ENCODE assay signal across 18 cellular contexts in genomic region chr7:96826089-96826488, GRCh38.
"Had no signal": no experiment of that assay in that cellular context is flagged by ENCODE, and none has a peak within 500 bp of the region (broad histone marks: within the 10 kb centered on the region; RNA-seq: fewer than 3 reads in every experiment).

No MANE protein-coding gene starts in this region.

- H3K36me3 ChIP-seq: esophagus muscularis mucosa, suprapubic skin, transverse colon, WERI-Rb-1 had no signal

- H3K4me3 ChIP-seq: esophagus muscularis mucosa, psoas muscle, smooth muscle cell, suprapubic skin, transverse colon had no signal

- H3K27me3 ChIP-seq: suprapubic skin, transverse colon had no signal

- H3K4me1 ChIP-seq: esophagus muscularis mucosa, psoas muscle, transverse colon had no signal

- H3K4me3 Mint-ChIP-seq: activated naive CD4-positive, alpha-beta T cell treated with anti-CD3 and anti-CD28 coated beads, Interleukin-2, amount 50 U/mL, for 24 hours; activated T-cell treated with anti-CD3 and anti-CD28 coated beads, Interleukin-2, amount 50 U/mL, for 72 hours; dendritic cell treated with granulocyte-macrophage colony-stimulating factor and Interleukin-4, amounts not matched to agents 40 ng/mL and 50 ng/mL, for 4 days; naive thymus-derived CD8-positive, alpha-beta T cell; stimulated activated naive CD8-positive, alpha-beta T cell treated with anti-CD3 and anti-CD28 coated beads, Interleukin-15, amount 100 ng/mL, for 72 hours had no signal

- H3K27me3 Mint-ChIP-seq: dendritic cell treated with granulocyte-macrophage colony-stimulating factor and Interleukin-4, amounts not matched to agents 40 ng/mL and 50 ng/mL, for 4 days had no signal

- DNase-seq: activated CD4-positive, alpha-beta T cell treated with anti-CD3 and anti-CD28 coated beads, Interleukin-2, amount 50 U/mL, for 4 hours; activated effector memory CD4-positive, alpha-beta T cell treated with anti-CD3 and anti-CD28 coated beads, Interleukin-2, amount 50 U/mL, for 16 hours; activated T-cell treated with anti-CD3 and anti-CD28 coated beads, Interleukin-2, amount 50 U/mL, for 72 hours; effector CD8-positive, alpha-beta T cell; mesenchymal stem cell; naive thymus-derived CD8-positive, alpha-beta T cell; psoas muscle; right cardiac atrium; stimulated activated CD4-positive, alpha-beta T cell treated with anti-CD3 and anti-CD28 coated beads, Interleukin-4, amount 100 ng/mL, for 1 hour; stimulated activated naive CD8-positive, alpha-beta T cell treated with anti-CD3 and anti-CD28 coated beads, Interleukin-15, amount 100 ng/mL, for 72 hours; T-helper 2 cell; transverse colon; WERI-Rb-1 had no signal

- H3K9me3 Mint-ChIP-seq: activated naive CD4-positive, alpha-beta T cell treated with anti-CD3 and anti-CD28 coated beads, Interleukin-2, amount 50 U/mL, for 24 hours; dendritic cell treated with granulocyte-macrophage colony-stimulating factor and Interleukin-4, amounts not matched to agents 40 ng/mL and 50 ng/mL, for 4 days; stimulated activated naive CD8-positive, alpha-beta T cell treated with anti-CD3 and anti-CD28 coated beads, Interleukin-15, amount 100 ng/mL, for 72 hours had no signal

- H3K4me1 Mint-ChIP-seq: activated naive CD4-positive, alpha-beta T cell treated with anti-CD3 and anti-CD28 coated beads, Interleukin-2, amount 50 U/mL, for 24 hours; naive thymus-derived CD8-positive, alpha-beta T cell; stimulated activated naive CD8-positive, alpha-beta T cell treated with anti-CD3 and anti-CD28 coated beads, Interleukin-15, amount 100 ng/mL, for 72 hours had no signal

- H3K36me3 Mint-ChIP-seq: activated naive CD4-positive, alpha-beta T cell treated with anti-CD3 and anti-CD28 coated beads, Interleukin-2, amount 50 U/mL, for 24 hours; naive thymus-derived CD8-positive, alpha-beta T cell had no signal

- H3K27ac ChIP-seq: esophagus muscularis mucosa, psoas muscle, suprapubic skin, transverse colon, WERI-Rb-1 had no signal

- H3K27ac Mint-ChIP-seq: activated naive CD4-positive, alpha-beta T cell treated with anti-CD3 and anti-CD28 coated beads, Interleukin-2, amount 50 U/mL, for 24 hours; activated T-cell treated with anti-CD3 and anti-CD28 coated beads, Interleukin-2, amount 50 U/mL, for 72 hours; dendritic cell treated with granulocyte-macrophage colony-stimulating factor and Interleukin-4, amounts not matched to agents 40 ng/mL and 50 ng/mL, for 4 days; naive thymus-derived CD8-positive, alpha-beta T cell; stimulated activated naive CD8-positive, alpha-beta T cell treated with anti-CD3 and anti-CD28 coated beads, Interleukin-15, amount 100 ng/mL, for 72 hours had no signal

- H3K9me3 ChIP-seq: esophagus muscularis mucosa, psoas muscle, suprapubic skin, transverse colon had no signal
